Comparison of ENCODE assay signal across 8 cellular contexts in the genomic region with DNA sequence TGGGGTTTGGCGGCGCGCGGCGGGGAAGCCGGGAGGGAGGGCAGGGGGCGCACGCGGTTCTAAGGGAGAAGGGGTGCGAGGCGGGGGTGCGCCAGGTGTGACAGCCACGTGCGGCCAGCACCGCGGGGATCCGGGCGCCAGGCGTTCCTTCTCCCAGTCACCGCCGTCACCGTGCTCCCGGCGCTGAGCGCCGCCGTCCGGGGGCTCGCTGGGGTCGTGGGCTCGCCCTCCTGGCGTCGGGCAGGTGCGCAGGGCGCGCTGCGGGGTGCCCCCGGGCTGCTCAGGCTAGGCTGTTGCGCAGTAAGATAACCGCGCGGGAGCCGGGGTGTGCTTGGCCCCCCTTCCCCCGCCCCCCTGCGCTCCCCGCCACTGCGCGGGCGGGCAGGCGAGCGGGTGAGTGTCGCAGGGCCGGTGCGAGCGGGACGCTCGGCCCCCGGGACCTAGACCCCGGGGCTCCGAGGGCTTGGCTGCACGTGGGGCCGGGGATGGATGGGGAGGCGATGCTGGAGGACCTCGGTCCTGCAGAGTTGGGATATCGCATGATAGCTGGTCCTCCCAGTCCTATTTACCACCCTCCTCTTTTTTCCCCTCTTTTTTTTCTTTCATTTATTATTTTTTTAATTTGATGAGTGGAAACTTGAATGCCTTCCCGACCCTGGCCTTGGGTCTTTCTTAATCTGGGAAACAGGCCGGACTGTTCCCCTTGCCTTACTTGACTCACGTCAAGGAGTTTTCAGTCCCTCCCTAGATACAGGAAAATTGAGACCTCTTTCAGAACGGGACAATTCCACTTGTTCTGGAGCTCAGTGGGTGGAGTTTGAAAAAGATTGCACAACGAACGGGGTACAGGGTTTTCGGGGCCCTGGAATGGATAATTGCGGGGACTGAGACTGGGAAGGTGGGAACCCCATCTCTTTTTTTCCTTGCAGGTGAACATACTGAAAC. TPM values are rescaled to one million over a fixed set of nuclear protein-coding genes. Genes with fewer than 3 reads are reported as not detected.
DNase-seq lines count a peak whose midpoint lies in the region; ATAC-seq and TF ChIP-seq lines count a peak whose summit lies in the region.

No MANE protein-coding gene starts in this region.

- no peak overlapping the region for H3K4ac ChIP-seq in neuronal stem cell (ENCODE audit: low read length)

- ATAC-seq in GM21390 (IDR thresholded peaks at IDR 0.05; ENCODE audit: unreplicated experiment) (peak; percentile 18), upper lobe of left lung (ENCODE audit: low FRiP score in 2 of 2) (peak in 1 of 2 donors; percentile 56)

- H3K14ac ChIP-seq in neuronal stem cell (ENCODE audit: low read length) = no peak overlapping the region

- no peak overlapping the region for H3K18ac ChIP-seq in neuronal stem cell (ENCODE audit: low read length)

- H3K36me3 ChIP-seq in BLaER1 (peaks cover 16% of the 10 kb centered on the region), neuronal stem cell (replicated peaks in 1 of 2; ENCODE audit: control insufficient read depth in 2 of 2, insufficient read depth in 2 of 2, low read length in 2 of 2) (peaks cover 0 to 27% of the 10 kb centered on the region in 2 donors), upper lobe of left lung (peaks cover 0 to 15% (median 0%) of the 10 kb centered on the region in 4 donors)

- H3K79me1 ChIP-seq in neuronal stem cell (ENCODE audit: low read depth, low read length) = no peaks in the 10 kb centered on the region

- no peak overlapping the region for H2BK12ac ChIP-seq in neuronal stem cell (ENCODE audit: low read length)

- no peak overlapping the region for H2BK120ac ChIP-seq in neuronal stem cell (ENCODE audit: low read depth, low read length)

- no peak overlapping the region for H2BK5ac ChIP-seq in neuronal stem cell (ENCODE audit: low read length)

- H3K23ac ChIP-seq in neuronal stem cell (ENCODE audit: low read depth, low read length, poor library complexity) = no peak overlapping the region

- no peak overlapping the region for H2BK15ac ChIP-seq in neuronal stem cell (ENCODE audit: low read length)

- H2AK5ac ChIP-seq in neuronal stem cell (ENCODE audit: low read depth, low read length) = no peak overlapping the region

- H3K4me2 ChIP-seq in BLaER1 = peak overlapping the region; percentile 81
- peak overlapping the region; percentile 57 for H3K4me2 ChIP-seq in neuronal stem cell (ENCODE audit: insufficient read depth, low read length, poor library complexity, severe bottlenecking)

- H4K8ac ChIP-seq in neuronal stem cell (ENCODE audit: low read depth, low read length) = no peak overlapping the region

- no peak for TF ChIP-seq EP300 in upper lobe of left lung (IDR thresholded peaks at IDR 0.05)

- H3K9me3 ChIP-seq in BLaER1 = no peaks in the 10 kb centered on the region
- H3K9me3 ChIP-seq in neuronal stem cell (replicated peaks in 1 of 2; ENCODE audit: control insufficient read depth in 2 of 2, insufficient read depth in 1 of 2, low read depth in 1 of 2, low read length in 2 of 2) = no peaks in the 10 kb centered on the region
- H3K9me3 ChIP-seq in upper lobe of left lung = no peaks in the 10 kb centered on the region

- peaks cover 51% of the 10 kb centered on the region for H4K20me1 ChIP-seq in BLaER1

- peaks cover 14% of the 10 kb centered on the region for H3K27me3 ChIP-seq in BLaER1
- no peaks in the 10 kb centered on the region for H3K27me3 ChIP-seq in neuronal stem cell (ENCODE audit: control insufficient read depth in 3 of 3, insufficient read depth in 3 of 3, low read depth in 1 of 3, low read length in 3 of 3)
- no peaks in the 10 kb centered on the region for H3K27me3 ChIP-seq in upper lobe of left lung

- peak overlapping the region; percentile 77 for H3K27ac ChIP-seq in BLaER1
- H3K27ac ChIP-seq in neuronal stem cell (replicated peaks; ENCODE audit: low read length) = no peak overlapping the region
- H3K27ac ChIP-seq in upper lobe of left lung = peak overlapping the region; percentile 86 to 92 (median 90)

- H2AFZ ChIP-seq in neuronal stem cell (ENCODE audit: low read length) = peak overlapping the region; percentile 92

- H3K4me1 ChIP-seq in BLaER1 (peaks cover 25% of the 10 kb centered on the region), neuronal stem cell (ENCODE audit: control insufficient read depth in 2 of 2, insufficient read depth in 1 of 2, low read depth in 1 of 2, low read length in 2 of 2) (no peaks in the 10 kb centered on the region), upper lobe of left lung (peaks cover 0 to 20% (median 0%) of the 10 kb centered on the region in 4 donors)

- H3K9ac ChIP-seq in BLaER1 = peak overlapping the region; percentile 82
- H3K9ac ChIP-seq in neuronal stem cell (ENCODE audit: low read depth, low read length, poor library complexity) = peak overlapping the region; percentile 70

- TF ChIP-seq POLR2A in upper lobe of left lung (IDR thresholded peaks at IDR 0.05) = peak in 1 of 4 donors; percentile 8

- no peak for TF ChIP-seq CTCF in upper lobe of left lung (IDR thresholded peaks at IDR 0.05)

- H3K4me3 ChIP-seq in BLaER1 = peak overlapping the region; percentile 77
- H3K4me3 ChIP-seq in neuronal stem cell (ENCODE audit: low read length in 2 of 2) = peak overlapping the region; percentile 60 to 91
- peak overlapping the region; percentile 70 to 96 (median 79) for H3K4me3 ChIP-seq in upper lobe of left lung

- peak; percentile 1 for DNase-seq in NCI-H2171 (lab: John Stamatoyannopoulos, UW)
- peak; percentile 27 for DNase-seq in activated T-helper 1 cell treated with Interleukin-2 at 50 U/mL for 16 hours (ENCODE audit: low read depth)
- DNase-seq in fibroblast of peridontal ligament (ENCODE audit: extremely low read depth) = peak; percentile 17
- DNase-seq in neuronal stem cell (ENCODE audit: low spot score) = no peak
- DNase-seq in upper lobe of left lung = peak; percentile 39 to 85
- no peak for DNase-seq in NCI-H2196 treated with DMSO at 0.1 percent for 48 hours (lab: John Stamatoyannopoulos, UW; ENCODE audit: unreplicated experiment)

- H4K91ac ChIP-seq in neuronal stem cell (ENCODE audit: low read depth, low read length, poor library complexity) = no peak overlapping the region

- no CpG with 5 or more reads among the region's 73 CpGs for WGBS in neuronal stem cell (ENCODE audit: extremely low coverage in 2 of 2, insufficient read length in 2 of 2, insufficient replicate concordance in 1 of 2), 2 donors
- WGBS in upper lobe of left lung, 2 donors = 7 to 13% methylated on average over 13 to 17 of the region's 73 CpGs

RNA-seq across cellular contexts. Expression of a gene that starts 0.8 kb away (rescaled TPM):
- 13.8 TPM for polyA plus RNA-seq in neuronal stem cell (2013, experiment 1 of 2)
- polyA plus RNA-seq in neuronal stem cell (2013, experiment 2 of 2) = 14.2 TPM
- 10 to 100 TPM in 4 of 6 donors, 1 to 10 TPM in 2; 8.1 to 23.5 (median 12.6) TPM for total RNA-seq in upper lobe of left lung

Comparison
In these comparisons a context has a peak if more than half of its experiments do, and no peak if none do; other contexts are left out.
1. DNase-seq: peak in NCI-H2171 (single experiment), activated T-helper 1 cell treated with Interleukin-2 at 50 U/mL for 16 hours (single experiment), fibroblast of peridontal ligament (single experiment) and upper lobe of left lung (2 of 2); none in neuronal stem cell (single experiment) and NCI-H2196 treated with DMSO at 0.1 percent for 48 hours (single experiment).
2. Peak in every context shown above with its lines, with median percentiles within 50 percentile points of each other: H3K4me3 ChIP-seq.